Comparison of ENCODE assay signal across 19 cellular contexts in genomic region chr6:41342241-41342640, GRCh38. TPM values are rescaled to one million over a fixed set of nuclear protein-coding genes. Genes with fewer than 3 reads are reported as not detected.
DNase-seq lines count a peak whose midpoint lies in the region; ATAC-seq, FAIRE-seq and TF ChIP-seq lines count a peak whose summit lies in the region.
"Had no signal": no experiment of that assay in that cellular context is flagged by ENCODE, and none has a peak within 500 bp of the region (broad histone marks: within the 10 kb centered on the region; RNA-seq: fewer than 3 reads in every experiment).

No MANE protein-coding gene starts in this region.

- FAIRE-seq in urothelium cell line (lab: Jason Lieb, UNC) = no peak
- FAIRE-seq: A549, D721Med, GM12892, HTR-8/SVneo had no signal

- TF ChIP-seq CTCF in natural killer cell (IDR thresholded peaks at IDR 0.05) = no peak

- H3K9me3 Mint-ChIP-seq in natural killer cell treated with Interleukin-12 subunit alpha and Interleukin-12 subunit beta and Interleukin-15 and Interleukin-18, amount 100 ng/mL, for 72 hours = peaks cover 3% of the 10 kb centered on the region
- no peaks in the 10 kb centered on the region for H3K9me3 Mint-ChIP-seq in natural killer cell
- H3K9me3 Mint-ChIP-seq: CD8-positive, alpha-beta T cell; HFFc6 had no signal

- H3K4me1 Mint-ChIP-seq in natural killer cell treated with Interleukin-12 subunit alpha and Interleukin-12 subunit beta and Interleukin-15 and Interleukin-18, amount 100 ng/mL, for 72 hours (ENCODE audit: low read depth in 2 of 2) = peaks cover 32 to 47% of the 10 kb centered on the region in 2 donors
- peaks cover 21 to 38% of the 10 kb centered on the region in 2 donors for H3K4me1 Mint-ChIP-seq in natural killer cell
- H3K4me1 Mint-ChIP-seq: CD14-positive monocyte had no signal

- H3K36me3 Mint-ChIP-seq in natural killer cell treated with Interleukin-12 subunit alpha and Interleukin-12 subunit beta and Interleukin-15 and Interleukin-18, amount 100 ng/mL, for 72 hours = no peaks in the 10 kb centered on the region
- no peaks in the 10 kb centered on the region for H3K36me3 Mint-ChIP-seq in natural killer cell
- H3K36me3 Mint-ChIP-seq: CD14-positive monocyte; CD8-positive, alpha-beta T cell had no signal

- peak overlapping the region; percentile 87 to 96 for H3K27ac Mint-ChIP-seq in natural killer cell treated with Interleukin-12 subunit alpha and Interleukin-12 subunit beta and Interleukin-15 and Interleukin-18, amount 100 ng/mL, for 72 hours
- peak overlapping the region in 1 of 2 donors; percentile 80 for H3K27ac Mint-ChIP-seq in natural killer cell
- H3K27ac Mint-ChIP-seq: CD8-positive, alpha-beta T cell; HFFc6 had no signal

- intact Hi-C loops in natural killer cell (cut with micrococcal nuclease) = no loop called here

- ATAC-seq in natural killer cell treated with Interleukin-12 subunit alpha and Interleukin-12 subunit beta and Interleukin-15 and Interleukin-18, amount 100 ng/mL, for 72 hours = no peak
- ATAC-seq in natural killer cell = no peak
- ATAC-seq: A549; CD8-positive, alpha-beta T cell had no signal

- no peak overlapping the region for H3K4me3 Mint-ChIP-seq in natural killer cell treated with Interleukin-12 subunit alpha and Interleukin-12 subunit beta and Interleukin-15 and Interleukin-18, amount 100 ng/mL, for 72 hours
- H3K4me3 Mint-ChIP-seq in natural killer cell = no peak overlapping the region
- H3K4me3 Mint-ChIP-seq: CD8-positive, alpha-beta T cell; HFFc6 had no signal

- no peak for DNase-seq in natural killer cell treated with Interleukin-12 subunit alpha and Interleukin-12 subunit beta and Interleukin-15 and Interleukin-18, amount 100 ng/mL, for 72 hours (ENCODE audit: low spot score)
- DNase-seq in natural killer cell = no peak
- peak; percentile 1 for DNase-seq in RPMI8226
- DNase-seq in left kidney (ENCODE audit: low read depth, low spot score) = peak; percentile 15
- no peak for DNase-seq in urothelium cell line (ENCODE audit: low spot score)
- no peak for DNase-seq in NCI-H345 treated with DMSO at 0.1 percent for 48 hours (lab: John Stamatoyannopoulos, UW; ENCODE audit: unreplicated experiment)
- DNase-seq in EL = no peak
- DNase-seq: COR-L47, DMS153, DMS79 treated with DMSO at 0.1 percent for 48 hours, GDM1, GOT3, HFFc6 had no signal

- no peaks in the 10 kb centered on the region for H3K27me3 Mint-ChIP-seq in natural killer cell treated with Interleukin-12 subunit alpha and Interleukin-12 subunit beta and Interleukin-15 and Interleukin-18, amount 100 ng/mL, for 72 hours
- H3K27me3 Mint-ChIP-seq in natural killer cell (ENCODE audit: low read depth in 2 of 2) = peaks cover 0 to 6% of the 10 kb centered on the region in 2 donors

RNA-seq across cellular contexts. Expression of gene NCR2, which starts 6.8 kb away (rescaled TPM):
- total RNA-seq in natural killer cell treated with Interleukin-12 subunit alpha and Interleukin-12 subunit beta and Interleukin-15 and Interleukin-18, amount 100 ng/mL, for 72 hours = 1 to 10 TPM in 1 of 2 donors, not detected in 1; 1.0 TPM
- not detected for total RNA-seq in natural killer cell
- total RNA-seq: CD8-positive, alpha-beta T cell; HFFc6 had no signal

RNA-seq across cellular contexts. Expression of gene TREM1, which starts 55.8 kb away (rescaled TPM):
- under 1 TPM in 1 of 2 donors, not detected in 1; 0.38 TPM for total RNA-seq in natural killer cell treated with Interleukin-12 subunit alpha and Interleukin-12 subunit beta and Interleukin-15 and Interleukin-18, amount 100 ng/mL, for 72 hours
- total RNA-seq in natural killer cell = 10 to 100 TPM in 1 of 3 donors, 1 to 10 TPM in 2; 9.5 to 44.2 (median 9.8) TPM

Comparison
In these comparisons a context has a peak if more than half of its experiments do, and no peak if none do; other contexts are left out.
1. RNA of gene TREM1, which starts 55.8 kb away (total RNA-seq): 9.5 to 44.2 TPM in natural killer cell; 0.38 TPM in natural killer cell treated with Interleukin-12 subunit alpha and Interleukin-12 subunit beta and Interleukin-15 and Interleukin-18, amount 100 ng/mL, for 72 hours; every median in the first group is over 4 times any median in the second.
2. DNase-seq: peak in RPMI8226 (single experiment) and left kidney (single experiment); none in natural killer cell treated with Interleukin-12 subunit alpha and Interleukin-12 subunit beta and Interleukin-15 and Interleukin-18, amount 100 ng/mL, for 72 hours (single experiment), natural killer cell (single experiment), urothelium cell line (single experiment), NCI-H345 treated with DMSO at 0.1 percent for 48 hours (single experiment) and EL (single experiment).